Comparison of ENCODE assay signal across 1 cellular context in the genomic region with DNA sequence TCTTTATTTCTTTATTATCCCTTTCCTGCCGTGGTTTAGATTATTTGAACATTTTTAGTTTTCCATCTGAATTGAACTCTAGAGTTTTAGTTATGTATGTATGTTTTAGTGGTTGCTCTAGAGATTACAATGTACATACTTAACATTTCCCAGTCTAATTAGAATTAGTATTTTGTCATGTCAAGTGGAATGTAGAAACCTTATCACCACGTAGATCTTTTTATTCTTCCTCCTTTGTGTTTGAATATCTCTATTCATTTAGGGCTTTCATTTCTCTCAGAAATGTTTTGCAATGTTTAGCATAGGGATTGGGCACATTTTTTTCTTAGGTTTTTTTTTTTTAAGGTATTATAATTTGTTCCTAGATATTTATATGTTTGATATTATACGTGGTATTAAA.
TF ChIP-seq lines count a peak whose summit lies in the region.

No MANE protein-coding gene starts in this region.

TF ChIP-seq in HCT116, 20 proteins besides CTCF, POLR2A, EP300 and RAD21 (continued from another document):
- TF ChIP-seq TCF7L2 (IDR thresholded peaks at IDR 0.05; ENCODE audit: borderline replicate concordance, extremely low read depth, insufficient read depth, insufficient read length) (no peak), ZFX (IDR thresholded peaks at IDR 0.05) (no peak)
